In the genomic region with DNA sequence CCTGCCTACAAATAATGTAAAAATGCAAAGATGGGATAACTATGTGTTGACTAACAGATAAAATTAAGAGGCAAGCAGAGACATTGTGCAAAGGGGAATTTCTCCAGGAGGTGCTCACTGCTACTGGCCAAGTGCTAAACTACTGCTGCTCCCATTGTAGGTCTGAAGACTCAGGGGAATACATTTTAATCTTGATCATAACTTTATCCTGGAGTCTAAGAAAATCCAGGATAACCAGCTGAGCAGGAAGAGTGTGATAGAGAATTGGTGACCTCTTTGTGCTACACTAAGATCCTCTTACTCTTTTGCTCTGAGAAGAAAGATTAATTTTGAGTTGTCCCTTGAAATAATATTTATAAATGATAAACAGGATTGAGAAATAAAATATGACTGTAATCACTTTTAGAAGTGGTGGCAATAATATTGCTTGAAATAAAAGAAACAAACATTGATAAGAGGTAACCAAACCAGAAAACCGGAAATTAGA, we compare ENCODE assay signal across 26 cellular contexts. TPM values are rescaled to one million over a fixed set of nuclear protein-coding genes. Genes with fewer than 3 reads are reported as not detected.
DNase-seq lines count a peak whose midpoint lies in the region; ATAC-seq, FAIRE-seq and TF ChIP-seq lines count a peak whose summit lies in the region.
"Had no signal": no experiment of that assay in that cellular context is flagged by ENCODE, and none has a peak within 500 bp of the region (broad histone marks: within the 10 kb centered on the region; RNA-seq: fewer than 3 reads in every experiment).

No MANE protein-coding gene starts in this region.

- H3K27me3 ChIP-seq in HepG2 (ENCODE audit: control insufficient read depth in 1 of 2, insufficient read depth in 2 of 2, low read length in 2 of 2), result no peaks in the 10 kb centered on the region; a peak in 2 of 5 replicates
- no peaks in the 10 kb centered on the region for H3K27me3 ChIP-seq in right lobe of liver
- no peaks in the 10 kb centered on the region for H3K27me3 ChIP-seq in mammary epithelial cell (ENCODE audit: insufficient read depth, low read length)
- H3K27me3 ChIP-seq: pancreas, upper lobe of left lung had no signal

- BruUV-seq in HepG2 (replicated peaks; lab: Mats Ljungman, UMichigan), result no TSS peak
- BruUV-seq in mammary epithelial cell (replicated peaks; lab: Mats Ljungman, UMichigan), result TSS peak; percentile 92

- H3K27ac ChIP-seq in HepG2 (ENCODE audit: extremely low read length, insufficient read depth, low read length), result peak overlapping the region; percentile 77
- no peak overlapping the region for H3K27ac ChIP-seq in right lobe of liver
- H3K27ac ChIP-seq in mammary epithelial cell (ENCODE audit: insufficient read depth, low read depth, low read length), result peak overlapping the region; percentile 47
- H3K27ac ChIP-seq: left ventricle myocardium inferior, upper lobe of left lung, WERI-Rb-1 had no signal

- H3K4me3 ChIP-seq in HepG2 (replicated peaks in 1 of 3; ENCODE audit: insufficient read depth in 1 of 3, low read depth in 2 of 3, low read length in 3 of 3) (peak overlapping the region; percentile 73 to 88 (median 81)), right lobe of liver (no peak overlapping the region), mammary epithelial cell (replicated peaks in 1 of 3; ENCODE audit: insufficient read depth in 1 of 3, low read depth in 2 of 3, low read length in 3 of 3) (peak overlapping the region in 1 of 3 experiments; percentile 28)
- H3K4me3 ChIP-seq: left ventricle myocardium inferior, pancreas, upper lobe of left lung had no signal

- intact Hi-C loops in HepG2 (cut with micrococcal nuclease; ENCODE audit: unreplicated experiment), result no loop called here
- intact Hi-C loops in right lobe of liver (cut with DNase I), result no loop called here
- intact Hi-C loops in mammary epithelial cell (cut with micrococcal nuclease), result loop anchor here (1.0 to 10.0 kb wide), 2 partner anchors 9 to 223 kb away; no protein-coding TSS in a partner anchor
- intact Hi-C loops in left colon (cut with DNase I, micrococcal nuclease), result no loop called here

- FAIRE-seq in HepG2 (lab: Jason Lieb, UNC), result no peak
- FAIRE-seq: H1, pancreas had no signal

- WGBS in HepG2 (ENCODE audit: low lambda C conversion rate), result 36% methylated on average over 1 of the region's 1 CpG
- 50% methylated on average over 1 of the region's 1 CpG for WGBS in right lobe of liver (ENCODE audit: insufficient coverage, low coverage, low lambda C conversion rate, missing lambda C conversion rate)
- 7% methylated on average over 1 of the region's 1 CpG for WGBS in mammary epithelial cell (ENCODE audit: low coverage, missing lambda C conversion rate)

- peak overlapping the region; percentile 85 for H3K9ac ChIP-seq in HepG2 (ENCODE audit: insufficient read depth, low read depth, low read length)
- no peak overlapping the region for H3K9ac ChIP-seq in mammary epithelial cell (ENCODE audit: insufficient read depth, low read length)

- H3K36me3 ChIP-seq in HepG2 (replicated peaks in 1 of 2; ENCODE audit: control insufficient read depth in 1 of 2, insufficient read depth in 2 of 2, low read length in 2 of 2) (peaks cover 0 to 4% of the 10 kb centered on the region in 2 experiments; a peak in 4 of 5 replicates), right lobe of liver (no peaks in the 10 kb centered on the region), mammary epithelial cell (ENCODE audit: insufficient read depth, low read length) (peaks cover 2% of the 10 kb centered on the region)
- H3K36me3 ChIP-seq: BE2C, left ventricle myocardium inferior, pancreas, upper lobe of left lung, WERI-Rb-1 had no signal

- peaks cover 9% of the 10 kb centered on the region; the same call in 1 of the 2 replicates for H4K20me1 ChIP-seq in HepG2 (ENCODE audit: insufficient read depth, low read length)
- no peaks in the 10 kb centered on the region for H4K20me1 ChIP-seq in mammary epithelial cell (ENCODE audit: insufficient read depth, low read length)

- no peak for TF ChIP-seq RAD21 in HepG2 (CRISPR knock-in tag; IDR thresholded peaks at IDR 0.05)

- in situ Hi-C loops in HepG2 (cut with HindIII; ENCODE audit: extremely low pct_ligation_motif_present, low pct_unique_long_range_greater_than_20kb), result no loop called here
- in situ Hi-C loops in mammary epithelial cell (cut with MboI; ENCODE audit: low sequenced_read_pairs in 2 of 2), result loop anchor here in 1 of 2 donors (10.0 kb wide), 1 partner anchor 57 kb away; the partner anchor contains the start of gene SUPT4H1

- peak overlapping the region; percentile 87 for H3K4me2 ChIP-seq in HepG2 (ENCODE audit: low read depth, low read length)
- H3K4me2 ChIP-seq in mammary epithelial cell (ENCODE audit: insufficient read depth, low read depth, low read length), result peak overlapping the region; percentile 82

- dilution Hi-C loops in mammary epithelial cell (cut with HindIII; ENCODE audit: low sequenced_read_pairs), result no loop called here

- ATAC-seq in HepG2 (no peak), right lobe of liver (no peak), left colon (peak; percentile 15), GM18873 (IDR thresholded peaks at IDR 0.05; ENCODE audit: low FRiP score, unreplicated experiment) (no peak)
- ATAC-seq: activated CD8-positive, alpha-beta memory T cell treated with anti-CD3 and anti-CD28 coated beads, Interleukin-2, amount 10 ng/mL, durations not matched to agents 7 days and 5 days; Panc1; pancreas; right cardiac atrium had no signal

- no peak overlapping the region for H2AFZ ChIP-seq in HepG2 (ENCODE audit: low read length)
- H2AFZ ChIP-seq in mammary epithelial cell (ENCODE audit: low read depth, low read length), result no peak overlapping the region

- TF ChIP-seq CTCF in HepG2 (CRISPR knock-in tag; IDR thresholded peaks at IDR 0.05) (no peak), right lobe of liver (IDR thresholded peaks at IDR 0.05) (no peak), mammary epithelial cell (conservative IDR thresholded peaks at IDR 0.05 in 1 of 2, IDR thresholded peaks at IDR 0.05 in 1 of 2; ENCODE audit: extremely low read depth in 1 of 2, insufficient read depth in 1 of 2, low read depth in 1 of 2, low read length in 2 of 2) (no peak)

- H3K4me1 ChIP-seq in HepG2 (ENCODE audit: insufficient read depth, low read length), result peaks cover 63% of the 10 kb centered on the region
- peaks cover 0 to 29% (median 7%) of the 10 kb centered on the region in 4 donors for H3K4me1 ChIP-seq in right lobe of liver
- H3K4me1 ChIP-seq in mammary epithelial cell (ENCODE audit: insufficient read depth, low read length), result peaks cover 31% of the 10 kb centered on the region
- H3K4me1 ChIP-seq: BE2C, left ventricle myocardium inferior, upper lobe of left lung had no signal

- TF ChIP-seq POLR2A in HepG2 (IDR thresholded peaks at IDR 0.05; ENCODE audit: insufficient read depth in 1 of 2, low read depth in 2 of 2, low read length in 2 of 2), result no peak
- no peak for TF ChIP-seq POLR2A in right lobe of liver (IDR thresholded peaks at IDR 0.05)

- no peak for DNase-seq in HepG2 (ENCODE audit: low spot score)
- no peak for DNase-seq in right lobe of liver
- peak; percentile 59 for DNase-seq in mammary epithelial cell
- DNase-seq in left colon, result no peak
- DNase-seq in NCI-H146 (lab: John Stamatoyannopoulos, UW), result no peak
- no peak for DNase-seq in 8988T
- DNase-seq in hippocampal formation (lab: John Stamatoyannopoulos, UW), result no peak
- DNase-seq: activated CD4-positive, alpha-beta T cell treated with anti-CD3 and anti-CD28 coated beads, Interleukin-2, amount 50 U/mL, for 1 hour; activated CD8-positive, alpha-beta memory T cell treated with anti-CD3 and anti-CD28 coated beads, Interleukin-2, amount 10 ng/mL, durations not matched to agents 7 days and 5 days; anterior cingulate cortex; BE2C; caudate nucleus; dermis blood vessel endothelial cell; GF-D8; KBM-7; left ventricle myocardium inferior; NCI-H1436; NCI-H524; NK-92 treated with Interleukin-12 subunit alpha and Interleukin-12 subunit beta, amount 100 ng/mL, for 24 hours; pancreas; right cardiac atrium; upper lobe of left lung; WERI-Rb-1 had no signal

- CTCF ChIA-PET in HepG2 (lab: Yijun Ruan, JAX; ENCODE audit: low intra/inter-chr PET ratio, low total read pairs), result no interaction called here
- CTCF ChIA-PET in mammary epithelial cell (lab: Charles Lee; ENCODE audit: low non-redundant PET), result no interaction called here

- POLR2A ChIA-PET in HepG2 (lab: Yijun Ruan, JAX), result interaction anchor here (1.0 to 2.9 kb wide), 7 partner anchors 12 to 58 kb away, joined by 3 to 18 read pairs (median 7); partner anchors contain the start of gene SUPT4H1

- TF ChIP-seq EP300 in HepG2 (IDR thresholded peaks at IDR 0.05; ENCODE audit: low read depth in 2 of 2, low read length in 2 of 2), result no peak
- TF ChIP-seq EP300 in HepG2 (CRISPR knock-in tag; IDR thresholded peaks at IDR 0.05; ENCODE audit: borderline replicate concordance), result no peak

- H3K9me3 ChIP-seq in HepG2 (ENCODE audit: low read length) (no peaks in the 10 kb centered on the region), right lobe of liver (no peaks in the 10 kb centered on the region), mammary epithelial cell (replicated peaks; ENCODE audit: insufficient read depth, low read length) (no peaks in the 10 kb centered on the region)
- H3K9me3 ChIP-seq: BE2C, left ventricle myocardium inferior, pancreas, upper lobe of left lung had no signal

- peaks cover 100% of the 10 kb centered on the region for H3K79me2 ChIP-seq in HepG2 (ENCODE audit: insufficient read depth, low read length)
- H3K79me2 ChIP-seq in mammary epithelial cell (ENCODE audit: insufficient read depth, low read length), result peaks cover 88% of the 10 kb centered on the region

RNA-seq across cellular contexts. Expression of gene RNF43, which starts 5.9 kb away (rescaled TPM):
- 51.4 and 53.4 TPM in 2 replicates for total RNA-seq in HepG2 (2016; rRNA removed; fragmentation: Illumina TruSeq; extraction: Trizol)
- total RNA-seq in HepG2 (2016; cell fraction: cytosol; rRNA removed; fragmentation: Illumina TruSeq; extraction: Trizol; ENCODE audit: low read depth), result 10.8 and 11.5 TPM in 2 replicates
- 41.4 and 52.0 TPM in 2 replicates for total RNA-seq in HepG2 (2016; cell fraction: insoluble cytoplasmic fraction; rRNA removed; fragmentation: Illumina TruSeq; extraction: Trizol)
- total RNA-seq in HepG2 (2016; cell fraction: membrane; rRNA removed; fragmentation: Illumina TruSeq; extraction: Trizol), result 25.5 and 28.6 TPM in 2 replicates
- 113 and 134 TPM in 2 replicates for total RNA-seq in HepG2 (2016; cell fraction: nucleus; rRNA removed; fragmentation: Illumina TruSeq; extraction: Trizol)
- polyA plus RNA-seq in HepG2 (2011; rRNA removed), result 29.3 and 31.0 TPM in 2 replicates
- 18.3 and 25.7 TPM in 2 replicates for polyA plus RNA-seq in HepG2 (2011; cell fraction: cytosol; rRNA removed)
- polyA plus RNA-seq in HepG2 (2011; cell fraction: nucleus; rRNA removed), result 81.6 and 101 TPM in 2 replicates
- 35.6 and 44.8 TPM in 2 replicates for polyA plus RNA-seq in HepG2 (2012)
- polyA plus RNA-seq in HepG2 (2016; cell fraction: cytosol; fragmentation: Illumina TruSeq; extraction: Trizol; ENCODE audit: low read depth), result 2.5 and 3.4 TPM in 2 replicates
- polyA plus RNA-seq in HepG2 (2016; cell fraction: insoluble cytoplasmic fraction; fragmentation: Illumina TruSeq; extraction: Trizol; ENCODE audit: low read depth), result 29.8 and 38.5 TPM in 2 replicates
- 10.3 and 11.3 TPM in 2 replicates for polyA plus RNA-seq in HepG2 (2016; cell fraction: membrane; fragmentation: Illumina TruSeq; extraction: Trizol; ENCODE audit: low read depth)
- polyA plus RNA-seq in HepG2 (2016; cell fraction: nucleus; fragmentation: Illumina TruSeq; extraction: Trizol; ENCODE audit: insufficient read depth, low read depth), result 110 and 118 TPM in 2 replicates
- polyA minus RNA-seq in HepG2 (2011; rRNA and poly(A)+ RNA removed; ENCODE audit: low replicate concordance), result 0.12 and 47.2 TPM in 2 replicates
- polyA minus RNA-seq in HepG2 (2011; cell fraction: cytosol; rRNA and poly(A)+ RNA removed), result 17.4 and 23.6 TPM in 2 replicates
- polyA minus RNA-seq in HepG2 (2011; cell fraction: nucleus; rRNA and poly(A)+ RNA removed), result 134 and 180 TPM in 2 replicates
- total RNA-seq in right lobe of liver, result 10 to 100 TPM in 2 of 6 experiments, 1 to 10 TPM in 4; 1.7 to 11.5 (median 6.0) TPM
- total RNA-seq in mammary epithelial cell, result 10 to 100 TPM in 1 of 2 donors, 1 to 10 TPM in 1; 9.3 to 11.4 TPM
- polyA plus RNA-seq in mammary epithelial cell, result 6.4 TPM
- 9.7 TPM for polyA minus RNA-seq in mammary epithelial cell
- 10 to 100 TPM; 37.3 to 50.5 TPM for total RNA-seq in left colon
- total RNA-seq: dermis blood vessel endothelial cell had no signal

RNA-seq across cellular contexts. Expression of gene SUPT4H1, which starts 59.5 kb away (rescaled TPM):
- 155 and 252 TPM in 2 replicates for total RNA-seq in HepG2 (2016; rRNA removed; fragmentation: Illumina TruSeq; extraction: Trizol)
- 72.2 and 76.4 TPM in 2 replicates for total RNA-seq in HepG2 (2016; cell fraction: cytosol; rRNA removed; fragmentation: Illumina TruSeq; extraction: Trizol; ENCODE audit: low read depth)
- total RNA-seq in HepG2 (2016; cell fraction: insoluble cytoplasmic fraction; rRNA removed; fragmentation: Illumina TruSeq; extraction: Trizol), result 169 and 290 TPM in 2 replicates
- total RNA-seq in HepG2 (2016; cell fraction: membrane; rRNA removed; fragmentation: Illumina TruSeq; extraction: Trizol), result 130 and 134 TPM in 2 replicates
- 74.4 and 75.7 TPM in 2 replicates for total RNA-seq in HepG2 (2016; cell fraction: nucleus; rRNA removed; fragmentation: Illumina TruSeq; extraction: Trizol)
- polyA plus RNA-seq in HepG2 (2011; rRNA removed), result 231 and 244 TPM in 2 replicates
- polyA plus RNA-seq in HepG2 (2011; cell fraction: cytosol; rRNA removed), result 148 and 229 TPM in 2 replicates
- polyA plus RNA-seq in HepG2 (2011; cell fraction: nucleus; rRNA removed), result 65.5 and 71.0 TPM in 2 replicates
- 227 and 249 TPM in 2 replicates for polyA plus RNA-seq in HepG2 (2012)
- 105 and 107 TPM in 2 replicates for polyA plus RNA-seq in HepG2 (2016; cell fraction: cytosol; fragmentation: Illumina TruSeq; extraction: Trizol; ENCODE audit: low read depth)
- 309 and 341 TPM in 2 replicates for polyA plus RNA-seq in HepG2 (2016; cell fraction: insoluble cytoplasmic fraction; fragmentation: Illumina TruSeq; extraction: Trizol; ENCODE audit: low read depth)
- 144 and 156 TPM in 2 replicates for polyA plus RNA-seq in HepG2 (2016; cell fraction: membrane; fragmentation: Illumina TruSeq; extraction: Trizol; ENCODE audit: low read depth)
- polyA plus RNA-seq in HepG2 (2016; cell fraction: nucleus; fragmentation: Illumina TruSeq; extraction: Trizol; ENCODE audit: insufficient read depth, low read depth), result 164 and 191 TPM in 2 replicates
- 68.7 and 109 TPM in 2 replicates for polyA minus RNA-seq in HepG2 (2011; rRNA and poly(A)+ RNA removed; ENCODE audit: low replicate concordance)
- polyA minus RNA-seq in HepG2 (2011; cell fraction: cytosol; rRNA and poly(A)+ RNA removed), result 45.1 and 56.8 TPM in 2 replicates
- polyA minus RNA-seq in HepG2 (2011; cell fraction: nucleus; rRNA and poly(A)+ RNA removed), result 51.9 and 61.5 TPM in 2 replicates
- total RNA-seq in right lobe of liver, result 10 to 100 TPM; 24.8 to 50.9 (median 37.0) TPM
- 10 to 100 TPM; 32.3 to 55.3 TPM for total RNA-seq in mammary epithelial cell
- 94.7 TPM for polyA plus RNA-seq in mammary epithelial cell
- 126 TPM for polyA minus RNA-seq in mammary epithelial cell
- 10 to 100 TPM; 58.1 to 63.0 TPM for total RNA-seq in left colon

Comparison
In these comparisons a context has a peak if more than half of its experiments do, and no peak if none do; other contexts are left out.
1. H3K27ac ChIP-seq: peak in HepG2 (single experiment) and mammary epithelial cell (single experiment); none in right lobe of liver (0 of 3).
2. H3K4me3 ChIP-seq: peak in HepG2 (3 of 3); none in right lobe of liver (0 of 3).